Comparison of ENCODE assay signal across 1 cellular context in the genomic region with DNA sequence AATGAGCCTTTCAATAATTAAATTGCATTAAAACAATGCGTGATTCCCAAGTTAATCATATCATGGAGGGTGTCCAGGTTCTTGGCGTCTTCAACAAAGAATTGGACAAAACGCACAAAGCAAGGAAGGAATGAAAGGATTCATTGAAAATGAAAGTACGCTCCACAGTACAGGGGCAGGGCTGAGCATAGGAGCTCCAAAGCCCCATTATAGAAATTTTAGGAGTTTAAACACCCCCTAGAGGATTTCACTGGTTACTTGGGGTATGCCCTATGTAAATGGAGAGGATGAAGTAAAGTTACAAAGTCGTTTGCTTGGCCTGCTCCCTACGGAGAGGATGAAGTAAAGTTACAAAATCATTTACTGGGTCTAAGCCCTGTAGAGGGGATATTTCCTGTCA.
TF ChIP-seq lines count a peak whose summit lies in the region.

No MANE protein-coding gene starts in this region.

TF ChIP-seq in HCT116, 20 proteins besides CTCF, POLR2A, EP300 and RAD21:
- TF ChIP-seq, protein P1, sequence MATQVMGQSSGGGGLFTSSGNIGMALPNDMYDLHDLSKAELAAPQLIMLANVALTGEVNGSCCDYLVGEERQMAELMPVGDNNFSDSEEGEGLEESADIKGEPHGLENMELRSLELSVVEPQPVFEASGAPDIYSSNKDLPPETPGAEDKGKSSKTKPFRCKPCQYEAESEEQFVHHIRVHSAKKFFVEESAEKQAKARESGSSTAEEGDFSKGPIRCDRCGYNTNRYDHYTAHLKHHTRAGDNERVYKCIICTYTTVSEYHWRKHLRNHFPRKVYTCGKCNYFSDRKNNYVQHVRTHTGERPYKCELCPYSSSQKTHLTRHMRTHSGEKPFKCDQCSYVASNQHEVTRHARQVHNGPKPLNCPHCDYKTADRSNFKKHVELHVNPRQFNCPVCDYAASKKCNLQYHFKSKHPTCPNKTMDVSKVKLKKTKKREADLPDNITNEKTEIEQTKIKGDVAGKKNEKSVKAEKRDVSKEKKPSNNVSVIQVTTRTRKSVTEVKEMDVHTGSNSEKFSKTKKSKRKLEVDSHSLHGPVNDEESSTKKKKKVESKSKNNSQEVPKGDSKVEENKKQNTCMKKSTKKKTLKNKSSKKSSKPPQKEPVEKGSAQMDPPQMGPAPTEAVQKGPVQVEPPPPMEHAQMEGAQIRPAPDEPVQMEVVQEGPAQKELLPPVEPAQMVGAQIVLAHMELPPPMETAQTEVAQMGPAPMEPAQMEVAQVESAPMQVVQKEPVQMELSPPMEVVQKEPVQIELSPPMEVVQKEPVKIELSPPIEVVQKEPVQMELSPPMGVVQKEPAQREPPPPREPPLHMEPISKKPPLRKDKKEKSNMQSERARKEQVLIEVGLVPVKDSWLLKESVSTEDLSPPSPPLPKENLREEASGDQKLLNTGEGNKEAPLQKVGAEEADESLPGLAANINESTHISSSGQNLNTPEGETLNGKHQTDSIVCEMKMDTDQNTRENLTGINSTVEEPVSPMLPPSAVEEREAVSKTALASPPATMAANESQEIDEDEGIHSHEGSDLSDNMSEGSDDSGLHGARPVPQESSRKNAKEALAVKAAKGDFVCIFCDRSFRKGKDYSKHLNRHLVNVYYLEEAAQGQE (IDR thresholded peaks at IDR 0.05; ENCODE audit: low read depth) = no peak
- TF ChIP-seq CBX3 (IDR thresholded peaks at IDR 0.05; ENCODE audit: low read depth) (no peak), TCF7L2 (IDR thresholded peaks at IDR 0.05; ENCODE audit: borderline replicate concordance, extremely low read depth, insufficient read depth, insufficient read length) (no peak), SIN3A (IDR thresholded peaks at IDR 0.05; ENCODE audit: low read depth) (no peak), FOSL1 (IDR thresholded peaks at IDR 0.05; ENCODE audit: low read depth) (no peak), YY1 (IDR thresholded peaks at IDR 0.05; ENCODE audit: extremely low read depth, insufficient replicate concordance, low read depth, low read length) (no peak), ZBTB33 (IDR thresholded peaks at IDR 0.05; ENCODE audit: extremely low read depth, insufficient replicate concordance, low read length) (no peak), SP1 (IDR thresholded peaks at IDR 0.05; ENCODE audit: low read depth) (no peak), POLR2AphosphoS5 (IDR thresholded peaks at IDR 0.05; ENCODE audit: low read depth, low read length) (no peak), CEBPB (IDR thresholded peaks at IDR 0.05; ENCODE audit: low read depth) (no peak), JUND (IDR thresholded peaks at IDR 0.05) (no peak), EGR1 (IDR thresholded peaks at IDR 0.05; ENCODE audit: low read depth) (no peak), SRF (IDR thresholded peaks at IDR 0.05; ENCODE audit: low read depth) (no peak)
- TF ChIP-seq, protein P2, sequence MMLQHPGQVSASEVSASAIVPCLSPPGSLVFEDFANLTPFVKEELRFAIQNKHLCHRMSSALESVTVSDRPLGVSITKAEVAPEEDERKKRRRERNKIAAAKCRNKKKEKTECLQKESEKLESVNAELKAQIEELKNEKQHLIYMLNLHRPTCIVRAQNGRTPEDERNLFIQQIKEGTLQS (IDR thresholded peaks at IDR 0.05) = no peak
